ENCODE assay signal across 12 cellular contexts in the genomic region with DNA sequence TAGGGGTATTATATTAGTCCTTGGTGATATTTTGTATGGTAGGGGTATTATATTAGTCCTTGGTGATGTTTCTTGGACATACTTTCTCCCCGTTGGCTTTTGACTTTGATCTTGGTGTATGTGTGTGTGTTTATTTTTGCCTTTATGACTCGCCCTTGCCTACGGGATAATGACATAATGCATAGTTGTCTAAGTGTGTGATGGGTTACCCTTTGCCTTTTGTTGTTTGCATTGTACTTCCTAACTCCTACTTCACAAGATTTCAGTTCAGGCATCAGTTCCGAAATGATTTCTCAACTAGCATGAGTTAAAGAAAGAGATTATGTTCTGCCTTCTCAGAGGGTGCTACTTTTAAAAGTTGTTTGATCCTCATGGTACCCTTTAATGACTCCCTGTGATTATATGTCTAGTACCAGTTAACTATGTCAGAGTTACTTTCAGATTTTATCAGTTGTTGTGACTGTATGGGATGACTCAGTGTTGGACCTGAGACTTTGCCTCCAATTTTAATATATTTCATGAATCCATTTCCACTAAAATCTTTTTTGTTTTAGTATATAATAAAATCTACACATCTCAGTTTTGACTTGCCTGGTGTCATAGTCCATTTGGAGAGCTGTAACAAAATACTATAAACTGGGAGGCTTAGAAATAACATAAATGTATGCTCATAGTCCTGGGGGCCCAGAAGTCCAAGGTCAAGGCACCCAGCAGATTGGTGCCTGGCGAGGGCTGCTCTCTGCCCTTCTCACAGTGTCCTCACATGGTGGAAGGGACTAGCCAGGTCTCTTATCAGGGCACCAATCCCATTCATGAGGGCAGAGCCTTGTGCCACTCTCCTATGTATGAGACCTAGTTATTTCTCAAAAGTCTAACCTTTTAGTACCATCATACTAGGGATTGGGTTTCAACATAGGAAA. TPM values are rescaled to one million over a fixed set of nuclear protein-coding genes. Genes with fewer than 3 reads are reported as not detected.
DNase-seq lines count a peak whose midpoint lies in the region; ATAC-seq and TF ChIP-seq lines count a peak whose summit lies in the region.
"Had no signal": no experiment of that assay in that cellular context is flagged by ENCODE, and none has a peak within 500 bp of the region (broad histone marks: within the 10 kb centered on the region; RNA-seq: fewer than 3 reads in every experiment).

No MANE protein-coding gene starts in this region.

- H3F3A ChIP-seq in GM23248 (ENCODE audit: insufficient read depth) (peaks cover 23% of the 10 kb centered on the region), PC-3 (ENCODE audit: low read length, unreplicated experiment) (no peaks in the 10 kb centered on the region)

- CTCF ChIA-PET in PC-3 (lab: Charles Lee): no interaction called here

- in situ Hi-C loops in GM23248 (cut with MboI): no loop called here

- peaks cover 100% of the 10 kb centered on the region for H3K79me2 ChIP-seq in GM23248 (ENCODE audit: insufficient read depth)
- peaks cover 97% of the 10 kb centered on the region for H3K79me2 ChIP-seq in PC-3 (ENCODE audit: low read length)

- ATAC-seq in PC-3: peak; percentile 80
- ATAC-seq: left lobe of liver had no signal

- POLR2A ChIA-PET in PC-3 (lab: Charles Lee; ENCODE audit: unreplicated experiment): no interaction called here

- H2AFZ ChIP-seq in GM23248: no peak overlapping the region
- H2AFZ ChIP-seq in PC-3 (ENCODE audit: low read length): no peak overlapping the region

- H3K36me3 ChIP-seq in GM23248 (ENCODE audit: low read depth): no peaks in the 10 kb centered on the region
- no peaks in the 10 kb centered on the region for H3K36me3 ChIP-seq in PC-3 (ENCODE audit: low read depth, low read length)
- H3K36me3 ChIP-seq: prostate gland, uterus had no signal

- H3K4me2 ChIP-seq in GM23248 (ENCODE audit: unreplicated experiment): peak overlapping the region; percentile 40
- peak overlapping the region; percentile 73 for H3K4me2 ChIP-seq in PC-3 (ENCODE audit: low read length)

- H3K27ac ChIP-seq in GM23248: peak overlapping the region; percentile 56
- peak overlapping the region; percentile 72 for H3K27ac ChIP-seq in PC-3 (ENCODE audit: low read length)
- peak overlapping the region; percentile 24 for H3K27ac ChIP-seq in epithelial cell of prostate
- H3K27ac ChIP-seq: prostate gland, uterus had no signal

- no peak overlapping the region for H3K4me3 ChIP-seq in GM23248
- H3K4me3 ChIP-seq in PC-3 (ENCODE audit: low read length): peak overlapping the region; percentile 34; the same call in 1 of the 2 replicates
- H3K4me3 ChIP-seq: prostate gland, uterus had no signal

- no peak for TF ChIP-seq CTCF in PC-3 (conservative IDR thresholded peaks at IDR 0.05; ENCODE audit: low read depth, low read length)

- H3K9ac ChIP-seq in GM23248: peak overlapping the region; percentile 18; the same call in 1 of the 2 replicates
- no peak overlapping the region; the same call in 1 of the 2 replicates for H3K9ac ChIP-seq in PC-3 (ENCODE audit: low read length)

- H3K27me3 ChIP-seq in GM23248 (replicated peaks; ENCODE audit: insufficient read depth) (no peaks in the 10 kb centered on the region), PC-3 (ENCODE audit: low read length) (no peaks in the 10 kb centered on the region)
- H3K27me3 ChIP-seq: uterus had no signal

- H3K9me3 ChIP-seq in GM23248 (ENCODE audit: low read depth): no peaks in the 10 kb centered on the region
- no peaks in the 10 kb centered on the region for H3K9me3 ChIP-seq in PC-3 (ENCODE audit: low read length)
- H3K9me3 ChIP-seq: prostate gland, uterus had no signal

- no TSS peak for BruUV-seq in PC-3 (replicated peaks; lab: Mats Ljungman, UMichigan)

- DNase-seq in GM23248 (peak; percentile 75), PC-3 (peak; percentile 74), epithelial cell of prostate (ENCODE audit: low read depth, low spot score) (peak; percentile 41), renal cortical epithelial cell (ENCODE audit: low read depth) (peak; percentile 49), NCI-H2029 (lab: John Stamatoyannopoulos, UW) (no peak)
- no peak for DNase-seq in effector CD4-positive, alpha-beta T cell
- DNase-seq in activated CD8-positive, alpha-beta memory T cell treated with anti-CD3 and anti-CD28 coated beads, Interleukin-2, amount 50 U/mL, for 4 hours: no peak
- DNase-seq: activated naive CD4-positive, alpha-beta T cell; NCI-H1417 treated with DMSO at 0.1 percent for 48 hours; uterus had no signal

- WGBS in GM23248 (ENCODE audit: low coverage in 1 of 2, low lambda C conversion rate in 2 of 2, missing lambda C conversion rate in 2 of 2), 2 experiments: 42 to 47% methylated on average over 5 of the region's 5 CpGs

- peaks cover 21% of the 10 kb centered on the region for H3K4me1 ChIP-seq in GM23248 (ENCODE audit: insufficient read depth)
- peaks cover 25% of the 10 kb centered on the region for H3K4me1 ChIP-seq in PC-3 (ENCODE audit: insufficient read depth, low read length)
- H3K4me1 ChIP-seq: prostate gland had no signal

- H3K9me2 ChIP-seq in GM23248 (ENCODE audit: insufficient read depth) (no peaks in the 10 kb centered on the region), PC-3 (replicated peaks; ENCODE audit: low read length) (no peaks in the 10 kb centered on the region)

- intact Hi-C loops in PC-3 (cut with micrococcal nuclease): loop anchor here (5.0 kb wide), 1 partner anchor 127 kb away; no protein-coding TSS in a partner anchor

- H4K20me1 ChIP-seq in GM23248 (ENCODE audit: insufficient read depth) (peaks cover 31% of the 10 kb centered on the region), PC-3 (ENCODE audit: low read length) (peaks cover 49% of the 10 kb centered on the region)

RNA-seq across cellular contexts. Expression of a gene that starts 34.1 kb away (rescaled TPM):
- total RNA-seq in GM23248 (2014; rRNA removed; shearing (Covaris generic)): 25.8 and 27.9 TPM in 2 replicates
- 7.9 and 8.0 TPM in 2 replicates for polyA plus RNA-seq in GM23248 (2016; fragmentation: Nextera tagmentation; extraction: Ambion mirVana)
- total RNA-seq in PC-3 (2014; rRNA removed) (34.4 and 38.4 TPM in 2 replicates), renal cortical epithelial cell (25.2 and 32.0 TPM in 2 replicates)

Comparison
In these comparisons a context has a peak if more than half of its experiments do, and no peak if none do; other contexts are left out.
1. DNase-seq: peak in GM23248 (single experiment), PC-3 (single experiment), epithelial cell of prostate (single experiment) and renal cortical epithelial cell (single experiment); none in effector CD4-positive, alpha-beta T cell (single experiment), activated CD8-positive, alpha-beta memory T cell treated with anti-CD3 and anti-CD28 coated beads, Interleukin-2, amount 50 U/mL, for 4 hours (single experiment) and NCI-H2029 (single experiment).
2. Peak in every context shown above with its lines, with median percentiles within 50 percentile points of each other: H3K27ac ChIP-seq.